In genomic region chr4:109877400-109877799, GRCh38 we compare ENCODE assay signal across 17 cellular contexts. TPM values are rescaled to one million over a fixed set of nuclear protein-coding genes. Genes with fewer than 3 reads are reported as not detected.
A peak's percentile ranks its signal among the peaks of the same experiment; 100 is the strongest.
DNase-seq lines count a peak whose midpoint lies in the region; ATAC-seq and TF ChIP-seq lines count a peak whose summit lies in the region.
"Had no signal": no experiment of that assay in that cellular context is flagged by ENCODE, and none has a peak within 500 bp of the region (broad histone marks: within the 10 kb centered on the region; RNA-seq: fewer than 3 reads in every experiment).

No MANE protein-coding gene starts in this region.

- peaks cover 0 to 2% (median 0%) of the 10 kb centered on the region in 8 donors for H3K9me3 Mint-ChIP-seq in CD4-positive, alpha-beta memory T cell
- H3K9me3 Mint-ChIP-seq: activated CD4-positive, alpha-beta T cell treated with anti-CD3 and anti-CD28 coated beads, Interleukin-2, amount 10 ng/mL, durations not matched to agents 24 days and 14 days had no signal

- DNase-seq in activated effector memory CD4-positive, alpha-beta T cell treated with Interleukin-2 at 50 U/mL for 16 hours = no peak
- no peak for DNase-seq in CD4-positive, alpha-beta memory T cell
- DNase-seq in NCI-H2196 treated with DMSO at 0.1 percent for 48 hours (lab: John Stamatoyannopoulos, UW; ENCODE audit: unreplicated experiment) = no peak
- DNase-seq: activated CD4-positive, alpha-beta T cell treated with anti-CD3 and anti-CD28 coated beads, Interleukin-2, amount 10 ng/mL, durations not matched to agents 24 days and 14 days; activated gamma-delta T cell treated with Interleukin-2 at 50 U/mL for 16 hours; NCI-H1417; NCI-H82; right cardiac atrium; testis had no signal

- no peaks in the 10 kb centered on the region for H3K36me3 ChIP-seq in CD4-positive, alpha-beta memory T cell (ENCODE audit: insufficient read depth, low read length)

- peaks cover 0 to 5% of the 10 kb centered on the region in 2 donors for H3K36me3 Mint-ChIP-seq in CD4-positive, alpha-beta memory T cell

- peak; percentile 90 for ATAC-seq in GM18505 (IDR thresholded peaks at IDR 0.05; ENCODE audit: unreplicated experiment)
- peak; percentile 59 for ATAC-seq in GM19467 (IDR thresholded peaks at IDR 0.05; ENCODE audit: unreplicated experiment)
- ATAC-seq in HG02884 (IDR thresholded peaks at IDR 0.05; ENCODE audit: unreplicated experiment) = peak; percentile 89
- ATAC-seq in HG03521 (IDR thresholded peaks at IDR 0.05; ENCODE audit: unreplicated experiment) = peak; percentile 73
- no peak for ATAC-seq in GM21825 (IDR thresholded peaks at IDR 0.05; ENCODE audit: unreplicated experiment)
- ATAC-seq: HepG2, right cardiac atrium had no signal

- H3K27me3 ChIP-seq in CD4-positive, alpha-beta memory T cell (ENCODE audit: insufficient read depth, low read length) = no peaks in the 10 kb centered on the region
- H3K27me3 ChIP-seq: testis had no signal

- peaks cover 9 to 15% of the 10 kb centered on the region in 2 donors for H3K27me3 Mint-ChIP-seq in CD4-positive, alpha-beta memory T cell

- intact Hi-C loops in CD4-positive, alpha-beta memory T cell (cut with micrococcal nuclease) = no loop called here

- H3K4me3 ChIP-seq in CD4-positive, alpha-beta memory T cell (ENCODE audit: low read length in 2 of 2) = no peak overlapping the region
- H3K4me3 ChIP-seq: testis had no signal

- POLR2A ChIA-PET in CD4-positive, alpha-beta memory T cell (lab: Charles Lee; ENCODE audit: partially characterized antibody) = no interaction called here

- no peak overlapping the region for H3K27ac ChIP-seq in CD4-positive, alpha-beta memory T cell (ENCODE audit: low read depth, low read length)
- H3K27ac ChIP-seq: testis had no signal

- H3K4me1 Mint-ChIP-seq in CD4-positive, alpha-beta memory T cell = no peaks in the 10 kb centered on the region
- H3K4me1 Mint-ChIP-seq: activated CD4-positive, alpha-beta T cell treated with anti-CD3 and anti-CD28 coated beads, Interleukin-2, amount 10 ng/mL, durations not matched to agents 24 days and 14 days had no signal

- no peaks in the 10 kb centered on the region for H3K9me3 ChIP-seq in CD4-positive, alpha-beta memory T cell (ENCODE audit: control insufficient read depth in 1 of 2, low read length in 2 of 2)
- H3K9me3 ChIP-seq: testis had no signal

- H3K4me3 Mint-ChIP-seq in CD4-positive, alpha-beta memory T cell = no peak overlapping the region
- H3K4me3 Mint-ChIP-seq: activated CD4-positive, alpha-beta T cell treated with anti-CD3 and anti-CD28 coated beads, Interleukin-2, amount 10 ng/mL, durations not matched to agents 24 days and 14 days had no signal

- H3K27ac Mint-ChIP-seq in CD4-positive, alpha-beta memory T cell = no peak overlapping the region
- H3K27ac Mint-ChIP-seq: activated CD4-positive, alpha-beta T cell treated with anti-CD3 and anti-CD28 coated beads, Interleukin-2, amount 10 ng/mL, durations not matched to agents 24 days and 14 days had no signal

- TF ChIP-seq POLR2A in GM18505 (IDR thresholded peaks at IDR 0.05; ENCODE audit: borderline replicate concordance, extremely low read depth, insufficient read depth, insufficient read length) = no peak

- H3K4me1 ChIP-seq in CD4-positive, alpha-beta memory T cell (ENCODE audit: insufficient read depth, low read length) = no peaks in the 10 kb centered on the region
- H3K4me1 ChIP-seq: testis had no signal

- CTCF ChIA-PET in CD4-positive, alpha-beta memory T cell (lab: Charles Lee; ENCODE audit: partially characterized antibody) = no interaction called here

RNA-seq across cellular contexts. Expression of gene LRIT3, which starts 29.5 kb away (rescaled TPM):
- under 1 TPM; 0.26 to 0.33 TPM for total RNA-seq in CD4-positive, alpha-beta memory T cell
- polyA plus RNA-seq in CD4-positive, alpha-beta memory T cell = not detected
- total RNA-seq: Daoy, H4, HepG2 had no signal

RNA-seq across cellular contexts. Expression of gene EGF, which starts 35.3 kb away (rescaled TPM):
- total RNA-seq in CD4-positive, alpha-beta memory T cell = not detected
- not detected for polyA plus RNA-seq in CD4-positive, alpha-beta memory T cell
- total RNA-seq: activated CD4-positive, alpha-beta T cell treated with anti-CD3 and anti-CD28 coated beads, Interleukin-2, amount 10 ng/mL, durations not matched to agents 24 days and 14 days had no signal

RNA-seq across cellular contexts. Expression of gene RRH, which starts 49.6 kb away (rescaled TPM):
- total RNA-seq in CD4-positive, alpha-beta memory T cell = under 1 TPM in 1 of 2 experiments, not detected in 1; 0.30 TPM
- polyA plus RNA-seq in CD4-positive, alpha-beta memory T cell = not detected
- total RNA-seq: activated CD4-positive, alpha-beta T cell treated with anti-CD3 and anti-CD28 coated beads, Interleukin-2, amount 10 ng/mL, durations not matched to agents 24 days and 14 days; Daoy; H4 had no signal
- polyA plus RNA-seq: right cardiac atrium had no signal
